ENCODE assay signal across 14 cellular contexts in the genomic region with DNA sequence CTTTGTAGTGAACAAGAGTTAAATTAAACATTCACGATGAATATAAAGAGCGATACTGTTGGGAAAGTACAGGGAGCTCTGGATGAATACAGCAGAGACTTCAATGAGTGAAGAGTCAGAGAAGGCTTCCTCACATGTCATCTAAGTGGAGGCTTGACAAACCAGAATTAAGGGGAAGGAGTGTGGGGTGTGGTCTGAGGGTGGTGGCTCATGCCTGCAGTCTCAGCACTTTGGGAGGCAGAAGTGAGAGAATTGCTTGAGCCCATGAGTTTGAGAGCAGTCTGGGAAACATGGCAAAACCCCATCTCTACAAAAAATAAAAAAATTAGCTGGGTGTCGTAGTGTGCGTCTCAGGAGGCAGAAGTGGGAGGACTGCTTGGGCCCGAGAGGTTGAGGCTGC. TPM values are rescaled to one million over a fixed set of nuclear protein-coding genes. Genes with fewer than 3 reads are reported as not detected.
DNase-seq lines count a peak whose midpoint lies in the region; ATAC-seq and TF ChIP-seq lines count a peak whose summit lies in the region.
"Had no signal": no experiment of that assay in that cellular context is flagged by ENCODE, and none has a peak within 500 bp of the region (broad histone marks: within the 10 kb centered on the region; RNA-seq: fewer than 3 reads in every experiment).

No MANE protein-coding gene starts in this region.

- in situ Hi-C loops in gastrocnemius medialis (cut with MboI; ENCODE audit: low sequenced_read_pairs in 4 of 4), result loop anchor here in 3 of 4 donors (5.0 to 10.0 kb wide), 2 partner anchors 83 to 90 kb away; no protein-coding TSS in a partner anchor

- peaks cover 2 to 9% of the 10 kb centered on the region in 2 donors for H3K36me3 Mint-ChIP-seq in activated T-cell treated with anti-CD3 and anti-CD28 coated beads, Interleukin-2, amount 50 U/mL, for 72 hours (ENCODE audit: insufficient read depth in 2 of 2)
- peaks cover 28% of the 10 kb centered on the region for H3K36me3 Mint-ChIP-seq in activated CD8-positive, alpha-beta T cell treated with anti-CD3 and anti-CD28 coated beads for 36 hours (ENCODE audit: low read depth)

- no peaks in the 10 kb centered on the region for H3K27me3 Mint-ChIP-seq in activated T-cell treated with anti-CD3 and anti-CD28 coated beads, Interleukin-2, amount 50 U/mL, for 72 hours (ENCODE audit: low read depth)
- H3K27me3 Mint-ChIP-seq in activated CD8-positive, alpha-beta T cell treated with anti-CD3 and anti-CD28 coated beads for 36 hours, result no peaks in the 10 kb centered on the region
- H3K27me3 Mint-ChIP-seq: activated naive CD4-positive, alpha-beta T cell treated with anti-CD3 and anti-CD28 coated beads, Interleukin-2, amount 50 U/mL, for 24 hours had no signal

- H3K9me3 ChIP-seq in right cardiac atrium (ENCODE audit: control insufficient read depth, low read length) (no peaks in the 10 kb centered on the region), gastrocnemius medialis (no peaks in the 10 kb centered on the region)

- DNase-seq in activated T-cell treated with anti-CD3 and anti-CD28 coated beads, Interleukin-2, amount 50 U/mL, for 72 hours, result no peak
- DNase-seq in activated T-cell treated with anti-CD3 and anti-CD28 coated beads, Interleukin-2, amount 50 U/mL, for 1 hour, result no peak
- peak; percentile 32 for DNase-seq in RPMI8226
- no peak for DNase-seq in right cardiac atrium
- no peak for DNase-seq in gastrocnemius medialis
- no peak for DNase-seq in activated CD8-positive, alpha-beta T cell treated with anti-CD3 and anti-CD28 coated beads for 36 hours
- no peak for DNase-seq in HK-2 (ENCODE audit: unreplicated experiment)
- DNase-seq: NCI-H2029 treated with DMSO at 0.1 percent for 48 hours, nucleus accumbens had no signal

- H3K27ac ChIP-seq in right cardiac atrium (ENCODE audit: low read length) (no peak overlapping the region), gastrocnemius medialis (peak overlapping the region in 3 of 4 donors; percentile 26 to 62 (median 40))
- H3K27ac ChIP-seq: RWPE1 had no signal

- no peak for TF ChIP-seq CTCF in gastrocnemius medialis (IDR thresholded peaks at IDR 0.05 in 4 of 5, conservative IDR thresholded peaks at IDR 0.05 in 1 of 5)
- no peak for TF ChIP-seq CTCF in activated CD8-positive, alpha-beta T cell treated with anti-CD3 and anti-CD28 coated beads for 36 hours (IDR thresholded peaks at IDR 0.05)

- H3K4me3 ChIP-seq in right cardiac atrium (ENCODE audit: low read length), result no peak overlapping the region
- peak overlapping the region in 1 of 4 donors; percentile 1 for H3K4me3 ChIP-seq in gastrocnemius medialis
- H3K4me3 ChIP-seq: hepatocyte had no signal

- POLR2A ChIA-PET in activated CD8-positive, alpha-beta T cell treated with anti-CD3 and anti-CD28 coated beads for 36 hours (lab: Charles Lee), result no interaction called here

- H3K4me3 Mint-ChIP-seq in activated T-cell treated with anti-CD3 and anti-CD28 coated beads, Interleukin-2, amount 50 U/mL, for 72 hours, result no peak overlapping the region
- no peak overlapping the region for H3K4me3 Mint-ChIP-seq in activated CD8-positive, alpha-beta T cell treated with anti-CD3 and anti-CD28 coated beads for 36 hours
- H3K4me3 Mint-ChIP-seq: activated naive CD4-positive, alpha-beta T cell treated with anti-CD3 and anti-CD28 coated beads, Interleukin-2, amount 50 U/mL, for 24 hours; T-helper 2 cell treated with Interferon-gamma antibody and Interleukin-4, amounts not matched to agents 5 μg/mL and 100 μg/mL, for 36 hours had no signal

- 65% methylated on average over 5 of the region's 5 CpGs for WGBS in right cardiac atrium

- H3K4me1 Mint-ChIP-seq in activated T-cell treated with anti-CD3 and anti-CD28 coated beads, Interleukin-2, amount 50 U/mL, for 72 hours (ENCODE audit: low read depth), result peaks cover 4% of the 10 kb centered on the region
- H3K4me1 Mint-ChIP-seq in activated CD8-positive, alpha-beta T cell treated with anti-CD3 and anti-CD28 coated beads for 36 hours (ENCODE audit: low read depth), result peaks cover 18% of the 10 kb centered on the region

- no peak for TF ChIP-seq POLR2A in gastrocnemius medialis (IDR thresholded peaks at IDR 0.05)

- intact Hi-C loops in right cardiac atrium (cut with DNase I) (loop anchor here (5.0 kb wide), 2 partner anchors 88 to 93 kb away; no protein-coding TSS in a partner anchor), gastrocnemius medialis (cut with DNase I; ENCODE audit: low total_unique reads) (no loop called here)
- intact Hi-C loops in activated CD8-positive, alpha-beta T cell treated with anti-CD3 and anti-CD28 coated beads for 36 hours (cut with micrococcal nuclease), result no loop called here

- no peaks in the 10 kb centered on the region for H3K4me1 ChIP-seq in right cardiac atrium (ENCODE audit: control insufficient read depth, insufficient read depth, low read length)
- H3K4me1 ChIP-seq in gastrocnemius medialis, result peaks cover 9 to 24% of the 10 kb centered on the region in 2 donors

- peak overlapping the region; percentile 26 for H3K27ac Mint-ChIP-seq in activated T-cell treated with anti-CD3 and anti-CD28 coated beads, Interleukin-2, amount 50 U/mL, for 72 hours
- H3K27ac Mint-ChIP-seq in activated CD8-positive, alpha-beta T cell treated with anti-CD3 and anti-CD28 coated beads for 36 hours, result no peak overlapping the region

- CTCF ChIA-PET in activated CD8-positive, alpha-beta T cell treated with anti-CD3 and anti-CD28 coated beads for 36 hours (lab: Charles Lee), result interaction anchor here (1.8 to 4.5 kb wide), 3 partner anchors 11 to 93 kb away, joined by 5 to 22 read pairs (median 12); no protein-coding TSS in a partner anchor

- H3K36me3 ChIP-seq in gastrocnemius medialis, result peaks cover 0 to 47% of the 10 kb centered on the region in 2 donors

- H3K9me3 Mint-ChIP-seq in activated T-cell treated with anti-CD3 and anti-CD28 coated beads, Interleukin-2, amount 50 U/mL, for 72 hours, result no peaks in the 10 kb centered on the region
- H3K9me3 Mint-ChIP-seq in activated CD8-positive, alpha-beta T cell treated with anti-CD3 and anti-CD28 coated beads for 36 hours, result no peaks in the 10 kb centered on the region
- H3K9me3 Mint-ChIP-seq: activated naive CD4-positive, alpha-beta T cell treated with anti-CD3 and anti-CD28 coated beads, Interleukin-2, amount 50 U/mL, for 24 hours; T-helper 2 cell treated with Interferon-gamma antibody and Interleukin-4, amounts not matched to agents 5 μg/mL and 100 μg/mL, for 36 hours had no signal

- ATAC-seq in activated T-cell treated with anti-CD3 and anti-CD28 coated beads, Interleukin-2, amount 50 U/mL, for 72 hours (replicated peaks in 1 of 2), result peak in 1 of 2 donors; percentile 30
- peak; percentile 57 to 68 for ATAC-seq in right cardiac atrium
- no peak for ATAC-seq in gastrocnemius medialis
- ATAC-seq in activated CD8-positive, alpha-beta T cell treated with anti-CD3 and anti-CD28 coated beads for 36 hours, result no peak
- no peak for ATAC-seq in GM19324 (IDR thresholded peaks at IDR 0.05; ENCODE audit: low FRiP score, unreplicated experiment)

- H3K27me3 ChIP-seq in right cardiac atrium (ENCODE audit: control insufficient read depth, insufficient read depth), result no peaks in the 10 kb centered on the region
- H3K27me3 ChIP-seq in gastrocnemius medialis, result no peaks in the 10 kb centered on the region
- H3K27me3 ChIP-seq: hepatocyte had no signal

RNA-seq across cellular contexts. Expression of a gene that starts 8.7 kb away (rescaled TPM):
- 100 to 1,000 TPM in 1 of 2 donors, 10 to 100 TPM in 1; 98.2 to 101 TPM for total RNA-seq in activated T-cell treated with anti-CD3 and anti-CD28 coated beads, Interleukin-2, amount 50 U/mL, for 72 hours
- total RNA-seq in right cardiac atrium, result 100 to 1,000 TPM; 209 to 255 (median 239) TPM
- 311 TPM for polyA plus RNA-seq in right cardiac atrium
- total RNA-seq in gastrocnemius medialis, result 100 to 1,000 TPM; 238 to 405 (median 328) TPM
- total RNA-seq in activated CD8-positive, alpha-beta T cell treated with anti-CD3 and anti-CD28 coated beads for 36 hours, result 100 to 1,000 TPM; 135 to 148 TPM

RNA-seq across cellular contexts. Expression of a gene that starts 33.4 kb away (rescaled TPM):
- 10 to 100 TPM; 22.2 to 23.8 TPM for total RNA-seq in activated T-cell treated with anti-CD3 and anti-CD28 coated beads, Interleukin-2, amount 50 U/mL, for 72 hours
- total RNA-seq in right cardiac atrium, result 10 to 100 TPM; 12.9 to 15.1 (median 14.3) TPM
- polyA plus RNA-seq in right cardiac atrium, result 10.3 TPM
- total RNA-seq in gastrocnemius medialis, result 10 to 100 TPM; 17.9 to 37.0 (median 26.8) TPM
- 10 to 100 TPM; 21.4 to 24.1 TPM for total RNA-seq in activated CD8-positive, alpha-beta T cell treated with anti-CD3 and anti-CD28 coated beads for 36 hours

Comparison
In these comparisons a context has a peak if more than half of its experiments do, and no peak if none do; other contexts are left out.
1. ATAC-seq: peak in right cardiac atrium (2 of 2); none in gastrocnemius medialis (0 of 2), activated CD8-positive, alpha-beta T cell treated with anti-CD3 and anti-CD28 coated beads for 36 hours (single experiment) and GM19324 (single experiment).
2. intact Hi-C loops: an anchor here in right cardiac atrium (5.0 kb wide); none called in gastrocnemius medialis and activated CD8-positive, alpha-beta T cell treated with anti-CD3 and anti-CD28 coated beads for 36 hours.